Comparison of ENCODE assay signal across 11 cellular contexts in the genomic region with DNA sequence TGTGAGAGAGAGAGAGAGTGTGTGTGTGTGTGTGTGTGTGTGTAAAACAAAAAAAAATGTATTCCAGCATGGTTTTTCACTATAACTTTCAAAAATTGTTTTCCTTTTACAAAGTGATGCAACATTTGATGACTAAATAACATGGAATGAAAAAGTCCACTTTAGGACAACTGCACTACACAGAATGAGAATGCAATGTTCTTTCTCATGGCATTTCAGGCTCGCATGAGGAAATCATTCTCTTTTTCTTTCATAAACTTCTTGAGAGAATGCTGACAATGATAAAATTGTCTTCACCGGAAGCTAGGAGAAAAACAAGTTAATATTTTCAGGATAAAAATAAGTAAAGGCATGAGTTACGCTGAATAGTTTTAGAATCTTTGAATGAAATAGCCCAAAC. TPM values are rescaled to one million over a fixed set of nuclear protein-coding genes. Genes with fewer than 3 reads are reported as not detected.
DNase-seq lines count a peak whose midpoint lies in the region; ATAC-seq and TF ChIP-seq lines count a peak whose summit lies in the region.
"Had no signal": no experiment of that assay in that cellular context is flagged by ENCODE, and none has a peak within 500 bp of the region (broad histone marks: within the 10 kb centered on the region; RNA-seq: fewer than 3 reads in every experiment).

No MANE protein-coding gene starts in this region.

- DNase-seq in AG09319 (ENCODE audit: extremely low read depth, low read depth): peak; percentile 66
- DNase-seq in fibroblast of villous mesenchyme (ENCODE audit: low read depth): peak; percentile 94
- DNase-seq in naive thymus-derived CD8-positive, alpha-beta T cell: no peak
- DNase-seq in SW480 (ENCODE audit: low spot score): no peak
- DNase-seq: activated CD4-positive, alpha-beta T cell treated with anti-CD3 and anti-CD28 coated beads, Interleukin-2, amount 50 U/mL, for 48 hours had no signal

- TF ChIP-seq CTCF in AG09319 (IDR thresholded peaks at IDR 0.05; ENCODE audit: low read depth, low read length) (no peak), fibroblast of villous mesenchyme (IDR thresholded peaks at IDR 0.05; ENCODE audit: insufficient read depth, low read depth, low read length) (no peak), parathyroid adenoma (IDR thresholded peaks at IDR 0.05) (no peak)

- peak overlapping the region; percentile 43 for H3K27ac ChIP-seq in parathyroid adenoma

- POLR2A ChIA-PET in naive thymus-derived CD8-positive, alpha-beta T cell (lab: Charles Lee): no interaction called here

- H3K9ac ChIP-seq in parathyroid adenoma: no peak overlapping the region

- H3K36me3 Mint-ChIP-seq in naive thymus-derived CD8-positive, alpha-beta T cell: peaks cover 0 to 2% (median 0%) of the 10 kb centered on the region in 3 donors

- ATAC-seq in SK-N-SH treated with all-trans-retinoic acid at 6 μM for 48 hours (peak; percentile 80), HG03439 (IDR thresholded peaks at IDR 0.05; ENCODE audit: unreplicated experiment) (no peak), HG02571 (IDR thresholded peaks at IDR 0.05; ENCODE audit: unreplicated experiment) (no peak)
- no peak for ATAC-seq in naive thymus-derived CD8-positive, alpha-beta T cell
- ATAC-seq: K562 had no signal

- no peaks in the 10 kb centered on the region for H3K79me2 ChIP-seq in parathyroid adenoma

- H3K4me3 ChIP-seq in fibroblast of villous mesenchyme (ENCODE audit: low read depth, low read length): no peak overlapping the region
- H3K4me3 ChIP-seq in parathyroid adenoma (ENCODE audit: low read depth, low read length): no peak overlapping the region
- H3K4me3 ChIP-seq: K562 had no signal

- no peak overlapping the region for H2AFZ ChIP-seq in parathyroid adenoma

- H3K4me3 Mint-ChIP-seq in naive thymus-derived CD8-positive, alpha-beta T cell: no peak overlapping the region

- no peak overlapping the region for H3K27ac Mint-ChIP-seq in naive thymus-derived CD8-positive, alpha-beta T cell

- peaks cover 0 to 9% (median under 1%) of the 10 kb centered on the region in 4 donors for H3K4me1 Mint-ChIP-seq in naive thymus-derived CD8-positive, alpha-beta T cell

- H3K4me2 ChIP-seq in parathyroid adenoma (ENCODE audit: low read length): no peak overlapping the region

- H3K27me3 Mint-ChIP-seq in naive thymus-derived CD8-positive, alpha-beta T cell: peaks cover 6 to 24% (median 15%) of the 10 kb centered on the region in 5 donors

- H3K9me3 Mint-ChIP-seq in naive thymus-derived CD8-positive, alpha-beta T cell: peaks cover 0 to 2% (median 0%) of the 10 kb centered on the region in 9 donors

- no peaks in the 10 kb centered on the region for H3K9me3 ChIP-seq in parathyroid adenoma (ENCODE audit: control insufficient read depth, low read length)

- H3K4me1 ChIP-seq in parathyroid adenoma: peaks cover 4% of the 10 kb centered on the region

- H3K36me3 ChIP-seq in parathyroid adenoma (ENCODE audit: control insufficient read depth, insufficient read depth, low read length): no peaks in the 10 kb centered on the region

- no peaks in the 10 kb centered on the region for H3K27me3 ChIP-seq in parathyroid adenoma (ENCODE audit: control insufficient read depth, insufficient read depth, low read length)

TF ChIP-seq in SK-N-SH treated with all-trans-retinoic acid at 6 μM for 48 hours, 23 proteins besides CTCF, POLR2A, EP300 and RAD21:
- TF ChIP-seq PPARA (CRISPR knock-in tag; IDR thresholded peaks at IDR 0.05; ENCODE audit: borderline replicate concordance): no peak
- no peak for TF ChIP-seq ZNF70 (CRISPR knock-in tag; IDR thresholded peaks at IDR 0.05)
- peak; percentile 81 for TF ChIP-seq ISL1 (CRISPR knock-in tag; IDR thresholded peaks at IDR 0.05)

RNA-seq across cellular contexts. Expression of a gene that starts 53.7 kb away (rescaled TPM):
- under 0.01 TPM in 2 replicates for total RNA-seq in fibroblast of villous mesenchyme
- total RNA-seq in naive thymus-derived CD8-positive, alpha-beta T cell: not detected
- polyA plus RNA-seq in naive thymus-derived CD8-positive, alpha-beta T cell: not detected
- total RNA-seq: K562, OCI-LY7 had no signal
- polyA plus RNA-seq: K562 had no signal

Comparison
In these comparisons a context has a peak if more than half of its experiments do, and no peak if none do; other contexts are left out.
1. DNase-seq: peak in AG09319 (single experiment) and fibroblast of villous mesenchyme (single experiment); none in naive thymus-derived CD8-positive, alpha-beta T cell (0 of 10) and SW480 (single experiment).